ENCODE assay signal across 11 cellular contexts in genomic region chr3:43872301-43872700, GRCh38.
A peak's percentile ranks its signal among the peaks of the same experiment; 100 is the strongest.
DNase-seq lines count a peak whose midpoint lies in the region; ATAC-seq and TF ChIP-seq lines count a peak whose summit lies in the region.
"Had no signal": no experiment of that assay in that cellular context is flagged by ENCODE, and none has a peak within 500 bp of the region (broad histone marks: within the 10 kb centered on the region; RNA-seq: fewer than 3 reads in every experiment).

No MANE protein-coding gene starts in this region.

- no peaks in the 10 kb centered on the region for H4K20me1 ChIP-seq in mammary epithelial cell (ENCODE audit: insufficient read depth, low read length)

- peak overlapping the region; percentile 64 for H2AFZ ChIP-seq in mammary epithelial cell (ENCODE audit: low read depth, low read length)

- H3K4me1 ChIP-seq in mammary epithelial cell (ENCODE audit: insufficient read depth, low read length), result peaks cover 83% of the 10 kb centered on the region
- no peaks in the 10 kb centered on the region for H3K4me1 ChIP-seq in psoas muscle

- 11% methylated on average over 3 of the region's 3 CpGs for WGBS in mammary epithelial cell (ENCODE audit: low coverage, missing lambda C conversion rate)
- WGBS in psoas muscle, 3 donors, result 46 to 63% (median 49%) methylated on average over 3 of the region's 3 CpGs

- BruUV-seq in mammary epithelial cell (replicated peaks; lab: Mats Ljungman, UMichigan), result no TSS peak

- CTCF ChIA-PET in AG04449 (lab: Yijun Ruan, JAX), result interaction anchor here (1.0 to 11.8 kb wide), 4 partner anchors 18 to 106 kb away, joined by 3 to 155 read pairs (median 6); no protein-coding TSS in a partner anchor
- CTCF ChIA-PET in mammary epithelial cell (lab: Charles Lee; ENCODE audit: low non-redundant PET), result no interaction called here

- dilution Hi-C loops in mammary epithelial cell (cut with HindIII; ENCODE audit: low sequenced_read_pairs), result loop anchor here (5.0 kb wide), 1 partner anchor 85 kb away; no protein-coding TSS in a partner anchor

- POLR2A ChIA-PET in AG04449 (lab: Yijun Ruan, JAX), result interaction anchor here (2.0 kb wide), 1 partner anchor 20 kb away, joined by 6 read pairs; no protein-coding TSS in a partner anchor

- peak overlapping the region; percentile 66 for H3K27ac ChIP-seq in mammary epithelial cell (ENCODE audit: insufficient read depth, low read depth, low read length)
- H3K27ac ChIP-seq in psoas muscle, result no peak overlapping the region

- H3K79me2 ChIP-seq in mammary epithelial cell (ENCODE audit: insufficient read depth, low read length), result no peaks in the 10 kb centered on the region

- H3K27me3 ChIP-seq in mammary epithelial cell (ENCODE audit: insufficient read depth, low read length) (no peaks in the 10 kb centered on the region), psoas muscle (ENCODE audit: insufficient read depth in 3 of 3, low read length in 2 of 3) (peaks cover 0 to under 1% (median 0%) of the 10 kb centered on the region in 3 donors)

- intact Hi-C loops in mammary epithelial cell (cut with micrococcal nuclease), result loop anchor here (5.0 to 10.0 kb wide), 4 partner anchors 105 to 192 kb away; partner anchors contain the start of gene ABHD5
- intact Hi-C loops in psoas muscle (cut with DNase I), result no loop called here

- ATAC-seq in psoas muscle, result no peak
- ATAC-seq in HG02642 (IDR thresholded peaks at IDR 0.05; ENCODE audit: poor library complexity, unreplicated experiment), result no peak

- H3K4me2 ChIP-seq in mammary epithelial cell (ENCODE audit: insufficient read depth, low read depth, low read length), result peak overlapping the region; percentile 69

- H3K36me3 ChIP-seq in mammary epithelial cell (ENCODE audit: insufficient read depth, low read length) (no peaks in the 10 kb centered on the region), psoas muscle (ENCODE audit: insufficient read depth in 1 of 2, low read depth in 1 of 2) (no peaks in the 10 kb centered on the region)

- H3K9me3 ChIP-seq in mammary epithelial cell (replicated peaks; ENCODE audit: insufficient read depth, low read length) (no peaks in the 10 kb centered on the region), psoas muscle (no peaks in the 10 kb centered on the region)

- in situ Hi-C loops in mammary epithelial cell (cut with MboI; ENCODE audit: low sequenced_read_pairs in 2 of 2), result no loop called here

- no peak overlapping the region for H3K9ac ChIP-seq in mammary epithelial cell (ENCODE audit: insufficient read depth, low read length)

- TF ChIP-seq CTCF in AG04449 (IDR thresholded peaks at IDR 0.05; ENCODE audit: insufficient read depth, low read length, missing control alignments) (no peak), mammary epithelial cell (conservative IDR thresholded peaks at IDR 0.05 in 1 of 2, IDR thresholded peaks at IDR 0.05 in 1 of 2; ENCODE audit: extremely low read depth in 1 of 2, insufficient read depth in 1 of 2, low read depth in 1 of 2, low read length in 2 of 2) (no peak), psoas muscle (IDR thresholded peaks at IDR 0.05) (no peak)

- peak overlapping the region; percentile 4; the same call in 1 of the 2 replicates for H3K4me3 ChIP-seq in AG04449 (ENCODE audit: low read depth, low read length)
- H3K4me3 ChIP-seq in mammary epithelial cell (replicated peaks in 1 of 3; ENCODE audit: insufficient read depth in 1 of 3, low read depth in 2 of 3, low read length in 3 of 3), result no peak overlapping the region
- no peak overlapping the region for H3K4me3 ChIP-seq in psoas muscle

- DNase-seq in AG04449 (ENCODE audit: low read depth, low spot score), result peak; percentile 85
- DNase-seq in HS-5 (ENCODE audit: low read depth), result peak; percentile 88
- peak; percentile 72 for DNase-seq in mammary epithelial cell
- peak; percentile 94 for DNase-seq in kidney tubule cell (ENCODE audit: low spot score)
- no peak for DNase-seq in psoas muscle
- DNase-seq in NCI-H510A treated with DMSO at 0.1 percent for 48 hours (lab: John Stamatoyannopoulos, UW), result no peak
- no peak for DNase-seq in activated T-cell treated with anti-CD3 and anti-CD28 coated beads, Interleukin-2, amount 50 U/mL, for 48 hours
- DNase-seq: activated CD4-positive, alpha-beta T cell treated with anti-CD3 and anti-CD28 coated beads for 48 hours; activated naive CD4-positive, alpha-beta T cell treated with anti-CD3 and anti-CD28 coated beads, Interleukin-2, amount 50 U/mL, for 16 hours; RPMI8226 had no signal

Comparison
In these comparisons a context has a peak if more than half of its experiments do, and no peak if none do; other contexts are left out.
1. DNase-seq: peak in AG04449 (single experiment), HS-5 (single experiment), mammary epithelial cell (single experiment) and kidney tubule cell (single experiment); none in psoas muscle (0 of 2), NCI-H510A treated with DMSO at 0.1 percent for 48 hours (single experiment) and activated T-cell treated with anti-CD3 and anti-CD28 coated beads, Interleukin-2, amount 50 U/mL, for 48 hours (0 of 2).